9 cellular contexts compared by ENCODE assay signal in genomic region chr1:1631793-1632420, GRCh38. TPM values are rescaled to one million over a fixed set of nuclear protein-coding genes. Genes with fewer than 3 reads are reported as not detected.
DNase-seq lines count a peak whose midpoint lies in the region; ATAC-seq and TF ChIP-seq lines count a peak whose summit lies in the region.
"Had no signal": no experiment of that assay in that cellular context is flagged by ENCODE, and none has a peak within 500 bp of the region (broad histone marks: within the 10 kb centered on the region; RNA-seq: fewer than 3 reads in every experiment).

Gene MMP23B (plus strand): TSS chr1:1632173. CDS start chr1:1632219, 46 bp downstream.

- TF ChIP-seq POLR2A in prostate gland (IDR thresholded peaks at IDR 0.05) = no peak

- no peak within 1 kb of the TSS for H2AFZ ChIP-seq in OCI-LY1 (ENCODE audit: low read length)

- peaks cover 29% of the 10 kb centered on the region for H3K4me1 ChIP-seq in OCI-LY1 (ENCODE audit: insufficient read depth, low read length, severe bottlenecking)
- H3K4me1 ChIP-seq in left ventricle myocardium inferior = peaks cover 21% of the 10 kb centered on the region
- no peaks in the 10 kb centered on the region for H3K4me1 ChIP-seq in prostate gland (replicated peaks)

- H3K27me3 ChIP-seq in OCI-LY1 (ENCODE audit: insufficient read depth, low read length) (no peaks in the 10 kb centered on the region), left ventricle myocardium inferior (ENCODE audit: low read depth) (peaks cover 34% of the 10 kb centered on the region), prostate gland (replicated peaks; ENCODE audit: insufficient read depth) (peaks cover 9% of the 10 kb centered on the region)

- H3K9me3 ChIP-seq in OCI-LY1 (ENCODE audit: low read length) (no peaks in the 10 kb centered on the region), left ventricle myocardium inferior (replicated peaks) (no peaks in the 10 kb centered on the region), prostate gland (no peaks in the 10 kb centered on the region)
- H3K9me3 ChIP-seq: mucosa of descending colon had no signal

- H3K27ac ChIP-seq in OCI-LY1 (ENCODE audit: low read depth, low read length, poor library complexity, severe bottlenecking) (no peak within 1 kb of the TSS), left ventricle myocardium inferior (replicated peaks) (peak within 1 kb of the TSS; percentile 84), prostate gland (peak within 1 kb of the TSS; percentile 42 to 66)

- no peak for ATAC-seq in HG02870 (IDR thresholded peaks at IDR 0.05; ENCODE audit: unreplicated experiment)
- ATAC-seq: mucosa of descending colon had no signal

- H3K4me3 ChIP-seq in OCI-LY1 (ENCODE audit: low read depth, low read length, poor library complexity, severe bottlenecking) (peak within 1 kb of the TSS; percentile 64), left ventricle myocardium inferior (peak within 1 kb of the TSS; percentile 57), prostate gland (peak within 1 kb of the TSS in 1 of 2 donors; percentile 8)
- H3K4me3 ChIP-seq: mucosa of descending colon had no signal

- peak; percentile 34 for DNase-seq in ELF-1 (ENCODE audit: low read depth, low spot score)
- DNase-seq in left ventricle myocardium inferior = peak; percentile 26
- DNase-seq in prostate gland (ENCODE audit: low spot score) = no peak
- DNase-seq in A172 (ENCODE audit: low spot score) = no peak
- DNase-seq in DMS153 (lab: John Stamatoyannopoulos, UW) = no peak
- DNase-seq in medulla oblongata (ENCODE audit: extremely low spot score) = no peak

- H3F3A ChIP-seq in OCI-LY1 (ENCODE audit: insufficient read depth, low read length) = no peaks in the 10 kb centered on the region

- no peaks in the 10 kb centered on the region for H4K20me1 ChIP-seq in OCI-LY1 (ENCODE audit: insufficient read depth, low read length)

- TF ChIP-seq CTCF in OCI-LY1 (IDR thresholded peaks at IDR 0.05; ENCODE audit: low read length) (no peak), left ventricle myocardium inferior (IDR thresholded peaks at IDR 0.05; ENCODE audit: borderline replicate concordance) (no peak), prostate gland (IDR thresholded peaks at IDR 0.05) (no peak)

- no peaks in the 10 kb centered on the region for H3K9me2 ChIP-seq in OCI-LY1 (ENCODE audit: low read depth, low read length)

- intact Hi-C loops in left ventricle myocardium inferior (cut with micrococcal nuclease) = no loop called here
- intact Hi-C loops in prostate gland (cut with DNase I) = no loop called here

- no peak within 1 kb of the TSS for H3K9ac ChIP-seq in OCI-LY1 (ENCODE audit: low read length)

- H3K79me2 ChIP-seq in OCI-LY1 (ENCODE audit: insufficient read depth, low read length) = no peaks in the 10 kb centered on the region

- peak within 1 kb of the TSS; percentile 58; the same call in 1 of the 2 replicates for H3K4me2 ChIP-seq in OCI-LY1 (ENCODE audit: low read length)

- H3K36me3 ChIP-seq in OCI-LY1 (ENCODE audit: insufficient read depth, low read length) (peaks cover 6% of the 10 kb centered on the region; the same call in 1 of the 2 replicates), left ventricle myocardium inferior (peaks cover 34% of the 10 kb centered on the region), prostate gland (no peaks in the 10 kb centered on the region)

- WGBS in prostate gland = 4% methylated on average over 38 of the region's 48 CpGs

RNA-seq across cellular contexts. Expression of gene MMP23B, which starts in this region (rescaled TPM):
- 93.8 TPM for total RNA-seq in left ventricle myocardium inferior
- 10 to 100 TPM in 1 of 2 donors, 1 to 10 TPM in 1; 4.4 to 55.4 TPM for total RNA-seq in prostate gland
- total RNA-seq in A172 (2014; rRNA removed; shearing (Covaris generic)) = 3.9 TPM in 1 of 2 replicates, not detected in the other

Comparison
In these comparisons a context has a peak if more than half of its experiments do, and no peak if none do; other contexts are left out.
1. DNase-seq: peak in ELF-1 (single experiment) and left ventricle myocardium inferior (single experiment); none in prostate gland (single experiment), A172 (single experiment), DMS153 (single experiment) and medulla oblongata (single experiment).